In genomic region chr7:111074071-111074771, GRCh38 we compare ENCODE assay signal across 12 cellular contexts. TPM values are rescaled to one million over a fixed set of nuclear protein-coding genes. Genes with fewer than 3 reads are reported as not detected.
A peak's percentile ranks its signal among the peaks of the same experiment; 100 is the strongest.
DNase-seq lines count a peak whose midpoint lies in the region; ATAC-seq, FAIRE-seq and TF ChIP-seq lines count a peak whose summit lies in the region.
"Had no signal": no experiment of that assay in that cellular context is flagged by ENCODE, and none has a peak within 500 bp of the region (broad histone marks: within the 10 kb centered on the region; RNA-seq: fewer than 3 reads in every experiment).

No MANE protein-coding gene starts in this region.

- H3K27me3 ChIP-seq in bronchial epithelial cell (ENCODE audit: control insufficient read depth, insufficient read depth, low read length), result no peaks in the 10 kb centered on the region

- FAIRE-seq in bronchial epithelial cell (lab: Jason Lieb, UNC), result no peak

- ATAC-seq in GM18907 (IDR thresholded peaks at IDR 0.05; ENCODE audit: unreplicated experiment) (peak; percentile 58), esophagus mucosa (no peak)

- H3K36me3 ChIP-seq in bronchial epithelial cell (ENCODE audit: control insufficient read depth, insufficient read depth, low read length), result no peaks in the 10 kb centered on the region

- no peak for TF ChIP-seq CTCF in bronchial epithelial cell (IDR thresholded peaks at IDR 0.05; ENCODE audit: insufficient read depth, low read length, severe bottlenecking)
- no peak for TF ChIP-seq CTCF in GM20000 (IDR thresholded peaks at IDR 0.05; ENCODE audit: extremely low read depth, missing control alignments)

- H3K4me3 ChIP-seq in bronchial epithelial cell (ENCODE audit: low read depth, low read length), result no peak overlapping the region

- DNase-seq in DMS53 treated with DMSO at 0.1 percent for 48 hours (lab: John Stamatoyannopoulos, UW; ENCODE audit: unreplicated experiment), result peak; percentile 23
- peak; percentile 86 for DNase-seq in OCI-M1 (lab: John Stamatoyannopoulos, UW)
- peak; percentile 45 for DNase-seq in bronchial epithelial cell (ENCODE audit: low read depth)
- no peak for DNase-seq in GM20000 (ENCODE audit: low spot score)
- no peak for DNase-seq in T-helper 9 cell
- DNase-seq in NCI-H1092 treated with DMSO at 0.1 percent for 48 hours (lab: John Stamatoyannopoulos, UW), result no peak
- DNase-seq: activated effector memory CD4-positive, alpha-beta T cell treated with anti-CD3 and anti-CD28 coated beads, Interleukin-2, amount 50 U/mL, for 16 hours; NCI-H187 treated with DMSO at 0.1 percent for 48 hours; stimulated activated CD4-positive, alpha-beta T cell treated with anti-CD3 and anti-CD28 coated beads, Interleukin-15, amount 100 ng/mL, for 24 hours; T1000 had no signal

RNA-seq across cellular contexts. Expression of gene LRRN3, which starts 16.7 kb away (rescaled TPM):
- total RNA-seq in bronchial epithelial cell, result not detected in 2 replicates
- not detected for total RNA-seq in esophagus mucosa

Comparison
In these comparisons a context has a peak if more than half of its experiments do, and no peak if none do; other contexts are left out.
1. DNase-seq: peak in DMS53 treated with DMSO at 0.1 percent for 48 hours (single experiment), OCI-M1 (single experiment) and bronchial epithelial cell (single experiment); none in GM20000 (single experiment), T-helper 9 cell (single experiment) and NCI-H1092 treated with DMSO at 0.1 percent for 48 hours (single experiment).